Comparison of ENCODE assay signal across 7 cellular contexts in genomic region chr10:988667-989545, GRCh38. TPM values are rescaled to one million over a fixed set of nuclear protein-coding genes. Genes with fewer than 3 reads are reported as not detected.
A peak's percentile ranks its signal among the peaks of the same experiment; 100 is the strongest.
DNase-seq lines count a peak whose midpoint lies in the region; ATAC-seq, FAIRE-seq and TF ChIP-seq lines count a peak whose summit lies in the region.

No MANE protein-coding gene starts in this region.

- dilution Hi-C loops in keratinocyte (cut with MboI; ENCODE audit: extremely low pct_ligation_motif_present, low sequenced_read_pairs), result no loop called here

- H3K4me1 ChIP-seq in adipocyte (ENCODE audit: control insufficient read depth, insufficient read depth, low read length) (peaks cover 49% of the 10 kb centered on the region), keratinocyte (ENCODE audit: control insufficient read depth, extremely low read depth, insufficient read depth, low read length) (peaks cover 41% of the 10 kb centered on the region)

- no peak for FAIRE-seq in keratinocyte (lab: Jason Lieb, UNC)

- DNase-seq in adipocyte (ENCODE audit: low read depth) (peak; percentile 52), keratinocyte (ENCODE audit: low read depth, low spot score) (no peak), NCI-H774 (lab: John Stamatoyannopoulos, UW) (no peak)
- peak; percentile 15 to 26 for DNase-seq in stimulated activated CD8-positive, alpha-beta memory T cell treated with anti-CD3 and anti-CD28 coated beads, Interleukin-7, amount 100 ng/mL, for 4 hours (ENCODE audit: low read depth in 2 of 2)

- H3K36me3 ChIP-seq in adipocyte (ENCODE audit: control insufficient read depth, insufficient read depth, low read length, severe bottlenecking) (peaks cover 10% of the 10 kb centered on the region), keratinocyte (ENCODE audit: control insufficient read depth in 2 of 2, extremely low read depth in 1 of 2, insufficient read depth in 2 of 2, low read length in 2 of 2) (peaks cover 6 to 32% of the 10 kb centered on the region in 2 experiments)

- H3K4me3 ChIP-seq in adipocyte (ENCODE audit: low read length) (peak overlapping the region; percentile 99), keratinocyte (ENCODE audit: control insufficient read depth in 2 of 3, extremely low read depth in 1 of 3, insufficient read depth in 2 of 3, low read depth in 1 of 3, low read length in 3 of 3) (peak overlapping the region; percentile 86 to 99 (median 99))

- H3K9me1 ChIP-seq in keratinocyte (ENCODE audit: control insufficient read depth, extremely low read depth, insufficient read depth, low read length), result no peaks in the 10 kb centered on the region

- no peak for TF ChIP-seq CTCF in keratinocyte (optimal IDR thresholded peaks at IDR 0.05 in 1 of 3, IDR thresholded peaks at IDR 0.05 in 1 of 3, conservative IDR thresholded peaks at IDR 0.05 in 1 of 3; ENCODE audit: extremely low read depth in 1 of 3, insufficient read depth in 2 of 3, low read length in 3 of 3)

- peak overlapping the region; percentile 91 for H3K4me2 ChIP-seq in keratinocyte (ENCODE audit: control insufficient read depth, extremely low read depth, insufficient read depth, low read depth, low read length)

- peak overlapping the region; percentile 99 for H3K9ac ChIP-seq in adipocyte (ENCODE audit: low read length)
- peak overlapping the region; percentile 99 for H3K9ac ChIP-seq in keratinocyte (ENCODE audit: control insufficient read depth, extremely low read depth, insufficient read depth, low read length)

- H3K27me3 ChIP-seq in adipocyte (replicated peaks; ENCODE audit: control insufficient read depth, insufficient read depth, low read length) (no peaks in the 10 kb centered on the region), keratinocyte (ENCODE audit: control insufficient read depth, extremely low read depth, insufficient read depth, low read length) (no peaks in the 10 kb centered on the region)

- H2AFZ ChIP-seq in keratinocyte (ENCODE audit: control insufficient read depth, low read length), result peak overlapping the region; percentile 56

- peaks cover 20% of the 10 kb centered on the region for H4K20me1 ChIP-seq in keratinocyte (ENCODE audit: control insufficient read depth, extremely low read depth, insufficient read depth, low read length)

- ATAC-seq in GM18868 (IDR thresholded peaks at IDR 0.05; ENCODE audit: unreplicated experiment), result peak; percentile 5
- peak; percentile 5 for ATAC-seq in HG03342 (IDR thresholded peaks at IDR 0.05; ENCODE audit: unreplicated experiment)
- no peak for ATAC-seq in GM21367 (IDR thresholded peaks at IDR 0.05; ENCODE audit: unreplicated experiment)

- H3K79me2 ChIP-seq in keratinocyte (ENCODE audit: control insufficient read depth, insufficient read depth, low read length), result peaks cover 57% of the 10 kb centered on the region

- H3K27ac ChIP-seq in keratinocyte (ENCODE audit: control insufficient read depth, insufficient read depth, low read length), result peak overlapping the region; percentile 97

- H3K9me3 ChIP-seq in adipocyte (ENCODE audit: control insufficient read depth, low read length) (no peaks in the 10 kb centered on the region), keratinocyte (ENCODE audit: control insufficient read depth, low read depth, low read length) (no peaks in the 10 kb centered on the region)

RNA-seq across cellular contexts. Expression of gene GTPBP4, which starts 0.7 kb away (rescaled TPM):
- polyA plus RNA-seq in keratinocyte, result 41.0 to 70.4 TPM (median 62.8 TPM) in 3 replicates
- polyA plus RNA-seq in keratinocyte (2011; ENCODE audit: low read depth), result 132 TPM
- polyA plus RNA-seq in keratinocyte (2011; cell fraction: cytosol; rRNA removed), result 41.2 and 43.4 TPM in 2 replicates
- polyA plus RNA-seq in keratinocyte (2011; cell fraction: nucleus; rRNA removed), result 88.6 and 121 TPM in 2 replicates
- 54.1 and 71.1 TPM in 2 replicates for polyA plus RNA-seq in keratinocyte (2012; ENCODE audit: low replicate concordance)
- 34.9 to 50.1 TPM (median 48.9 TPM) in 3 replicates for polyA minus RNA-seq in keratinocyte
- 12.9 TPM for polyA minus RNA-seq in keratinocyte (2011; cell fraction: cytosol; rRNA and poly(A)+ RNA removed)
- polyA minus RNA-seq in keratinocyte (2011; cell fraction: nucleus; rRNA and poly(A)+ RNA removed), result 27.1 and 40.7 TPM in 2 replicates

RNA-seq across cellular contexts. Expression of gene IDI2, which starts 36.8 kb away (rescaled TPM):
- not detected in 3 replicates for polyA plus RNA-seq in keratinocyte
- not detected for polyA plus RNA-seq in keratinocyte (2011; ENCODE audit: low read depth)
- polyA plus RNA-seq in keratinocyte (2011; cell fraction: cytosol; rRNA removed), result not detected in 2 replicates
- polyA plus RNA-seq in keratinocyte (2011; cell fraction: nucleus; rRNA removed), result not detected in 2 replicates
- not detected in 2 replicates for polyA plus RNA-seq in keratinocyte (2012; ENCODE audit: low replicate concordance)
- polyA minus RNA-seq in keratinocyte, result not detected in 3 replicates
- polyA minus RNA-seq in keratinocyte (2011; cell fraction: cytosol; rRNA and poly(A)+ RNA removed), result not detected
- not detected in 2 replicates for polyA minus RNA-seq in keratinocyte (2011; cell fraction: nucleus; rRNA and poly(A)+ RNA removed)

RNA-seq across cellular contexts. Expression of gene LARP4B, which starts 57.4 kb away (rescaled TPM):
- 34.6 to 46.0 TPM (median 39.4 TPM) in 3 replicates for polyA plus RNA-seq in keratinocyte
- 31.2 TPM for polyA plus RNA-seq in keratinocyte (2011; ENCODE audit: low read depth)
- polyA plus RNA-seq in keratinocyte (2011; cell fraction: cytosol; rRNA removed), result 22.4 and 26.9 TPM in 2 replicates
- polyA plus RNA-seq in keratinocyte (2011; cell fraction: nucleus; rRNA removed), result 64.3 and 67.1 TPM in 2 replicates
- 29.2 and 34.5 TPM in 2 replicates for polyA plus RNA-seq in keratinocyte (2012; ENCODE audit: low replicate concordance)
- polyA minus RNA-seq in keratinocyte, result 58.2 to 83.7 TPM (median 71.4 TPM) in 3 replicates
- polyA minus RNA-seq in keratinocyte (2011; cell fraction: cytosol; rRNA and poly(A)+ RNA removed), result 55.8 TPM
- 71.9 and 117 TPM in 2 replicates for polyA minus RNA-seq in keratinocyte (2011; cell fraction: nucleus; rRNA and poly(A)+ RNA removed)

Comparison
In these comparisons a context has a peak if more than half of its experiments do, and no peak if none do; other contexts are left out.
1. DNase-seq: peak in adipocyte (single experiment) and stimulated activated CD8-positive, alpha-beta memory T cell treated with anti-CD3 and anti-CD28 coated beads, Interleukin-7, amount 100 ng/mL, for 4 hours (2 of 2); none in keratinocyte (single experiment) and NCI-H774 (single experiment).